25 cellular contexts compared by ENCODE assay signal in genomic region chr4:92519727-92520126, GRCh38.
"Had no signal": no experiment of that assay in that cellular context is flagged by ENCODE, and none has a peak within 500 bp of the region (broad histone marks: within the 10 kb centered on the region; RNA-seq: fewer than 3 reads in every experiment).

No MANE protein-coding gene starts in this region.

- H2AFZ ChIP-seq: hepatocyte had no signal

- DNase-seq: colonic mucosa; effector CD8-positive, alpha-beta T cell; foreskin keratinocyte; heart left ventricle; immature natural killer cell; kidney glomerular epithelial cell; left ventricle myocardium superior; lower lobe of right lung; natural killer cell; occipital lobe; ovary; posterior cingulate gyrus; psoas muscle; right cardiac atrium; spleen; stimulated activated CD4-positive, alpha-beta T cell treated with anti-CD3 and anti-CD28 coated beads, Interleukin-4, amount 100 ng/mL, for 4 hours; stimulated activated naive CD8-positive, alpha-beta T cell treated with anti-CD3 and anti-CD28 coated beads, Interleukin-15, Interleukin-2, amounts not matched to agents 100 U/mL and 50 U/mL, for 24 hours; substantia nigra; testis; tibial artery had no signal

- H3K36me3 ChIP-seq: colonic mucosa, esophagus muscularis mucosa, gastroesophageal sphincter, heart left ventricle, lower lobe of right lung, ovary, spleen, tibial artery had no signal

- H3K27me3 ChIP-seq: colonic mucosa, esophagus muscularis mucosa, foreskin keratinocyte, gastroesophageal sphincter, heart left ventricle, hepatocyte, ovary, spleen, testis, tibial artery had no signal

- H3K9me3 ChIP-seq: colonic mucosa, esophagus muscularis mucosa, gastroesophageal sphincter, heart left ventricle, lower lobe of right lung, ovary, psoas muscle, testis, tibial artery had no signal

- H3K4me2 ChIP-seq: hepatocyte had no signal

- H3K27ac ChIP-seq: colonic mucosa, esophagus muscularis mucosa, foreskin keratinocyte, gastroesophageal sphincter, heart left ventricle, hepatocyte, lower lobe of right lung, ovary, psoas muscle, skin epidermis, spleen, testis, tibial artery had no signal

- FAIRE-seq: endothelial cell of umbilical vein had no signal

- H3K4me1 ChIP-seq: colonic mucosa, esophagus muscularis mucosa, foreskin keratinocyte, gastroesophageal sphincter, heart left ventricle, lower lobe of right lung, psoas muscle, spleen, testis, tibial artery had no signal

- H3K4me3 ChIP-seq: colonic mucosa, esophagus muscularis mucosa, gastroesophageal sphincter, heart left ventricle, hepatocyte, lower lobe of right lung, ovary, psoas muscle, skin epidermis, spleen, testis, tibial artery had no signal

- H3K79me2 ChIP-seq: hepatocyte had no signal
